ENCODE assay signal across 8 cellular contexts in the genomic region with DNA sequence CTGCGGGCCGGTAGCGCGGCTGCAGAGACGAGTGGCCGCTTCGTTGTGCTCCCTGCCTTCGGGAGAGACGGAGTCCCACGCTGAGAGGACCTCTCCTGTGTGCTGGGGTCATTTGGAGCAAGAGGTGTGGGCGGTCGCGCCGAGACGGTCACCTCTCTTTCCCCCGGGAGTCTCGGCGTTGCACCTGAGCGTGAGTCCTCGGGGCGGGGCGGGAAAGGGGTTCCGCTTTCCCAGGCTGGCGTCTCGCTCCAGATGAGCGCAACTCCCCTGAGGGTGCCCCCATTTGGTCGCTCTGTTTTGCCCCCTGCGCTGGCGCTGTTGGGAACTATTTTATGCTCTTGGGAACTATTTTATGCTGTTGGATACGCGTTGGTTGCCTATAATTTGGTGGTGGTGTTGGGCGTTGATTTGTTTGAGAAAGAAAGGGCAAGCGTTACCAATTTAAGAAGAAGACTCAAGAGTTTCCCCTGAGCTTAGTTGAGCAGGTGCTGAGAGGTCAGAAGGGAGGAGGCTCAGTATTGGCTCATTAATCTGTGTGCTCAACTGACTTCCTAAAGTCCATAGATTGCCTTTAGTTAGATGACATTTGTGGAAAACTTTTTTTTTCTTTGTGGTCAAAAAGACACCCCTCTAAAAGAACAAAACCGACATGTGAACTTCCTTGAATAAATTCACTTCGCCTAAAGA. TPM values are rescaled to one million over a fixed set of nuclear protein-coding genes. Genes with fewer than 3 reads are reported as not detected.
DNase-seq lines count a peak whose midpoint lies in the region; ATAC-seq and TF ChIP-seq lines count a peak whose summit lies in the region.

No MANE protein-coding gene starts in this region.

- H3K9me3 Mint-ChIP-seq in T-cell: no peaks in the 10 kb centered on the region

- H3K4me3 ChIP-seq in cardiac fibroblast (replicated peaks in 1 of 2; ENCODE audit: low read depth in 2 of 2, low read length in 2 of 2): peak overlapping the region; percentile 85 to 99

- ATAC-seq in GM21528 (IDR thresholded peaks at IDR 0.05; ENCODE audit: low FRiP score, unreplicated experiment) (peak; percentile 31), T-cell (replicated peaks in 1 of 4) (peak; percentile 3 to 13 (median 6))

- H3K27me3 Mint-ChIP-seq in T-cell: no peaks in the 10 kb centered on the region

- H3K4me3 Mint-ChIP-seq in T-cell: peak overlapping the region in 1 of 3 donors; percentile 90

- peak overlapping the region; percentile 84 for H3K27ac ChIP-seq in layer of hippocampus (ENCODE audit: low read depth, low read length)

- CTCF ChIA-PET in T-cell (lab: Charles Lee): interaction anchor here in 1 of 2 donors (0.5 kb wide), 1 partner anchor 574 kb away, joined by 3 read pairs; no protein-coding TSS in a partner anchor

- 0 out of 2 replicates have a peak, but pooled peaks have one; percentile 10 for TF ChIP-seq CTCF in LNCAP (IDR thresholded peaks at IDR 0.05)
- TF ChIP-seq CTCF in cardiac fibroblast (IDR thresholded peaks at IDR 0.05; ENCODE audit: low read depth, low read length): no peak

- H3K27me3 ChIP-seq in layer of hippocampus (ENCODE audit: control insufficient read depth, insufficient read depth, low read length): no peaks in the 10 kb centered on the region

- H3K4me1 Mint-ChIP-seq in T-cell: peaks cover 20 to 27% (median 20%) of the 10 kb centered on the region in 3 donors

- H3K36me3 Mint-ChIP-seq in T-cell: no peaks in the 10 kb centered on the region

- DNase-seq in DMS53 (lab: John Stamatoyannopoulos, UW): peak; percentile 73
- DNase-seq in T-cell: peak in 33 of 34 experiments; percentile 1 to 46 (median 12)
- no peak for DNase-seq in cardiac fibroblast (ENCODE audit: low read depth in 2 of 2)
- DNase-seq in stimulated activated CD4-positive, alpha-beta T cell treated with anti-CD3 and anti-CD28 coated beads, Interleukin-1b, Interleukin-23, amount 100 ng/mL, for 48 hours: peak; percentile 33
- DNase-seq in NCI-H2029 (lab: John Stamatoyannopoulos, UW): no peak

- peak overlapping the region; percentile 82 to 91 for H3K27ac Mint-ChIP-seq in T-cell

- POLR2A ChIA-PET in T-cell (lab: Charles Lee): no interaction called here

RNA-seq across cellular contexts. Expression of a gene that starts 0.7 kb away (rescaled TPM):
- total RNA-seq in T-cell: 10 to 100 TPM; 13.3 to 17.6 (median 14.9) TPM

Comparison
In these comparisons a context has a peak if more than half of its experiments do, and no peak if none do; other contexts are left out.
1. DNase-seq: peak in DMS53 (single experiment), T-cell (33 of 34) and stimulated activated CD4-positive, alpha-beta T cell treated with anti-CD3 and anti-CD28 coated beads, Interleukin-1b, Interleukin-23, amount 100 ng/mL, for 48 hours (single experiment); none in cardiac fibroblast (0 of 2) and NCI-H2029 (single experiment).